Comparison of ENCODE assay signal across 14 cellular contexts in genomic region chr6:170371588-170371987, GRCh38.
DNase-seq lines count a peak whose midpoint lies in the region; ATAC-seq, FAIRE-seq and TF ChIP-seq lines count a peak whose summit lies in the region.
"Had no signal": no experiment of that assay in that cellular context is flagged by ENCODE, and none has a peak within 500 bp of the region (broad histone marks: within the 10 kb centered on the region; RNA-seq: fewer than 3 reads in every experiment).

No MANE protein-coding gene starts in this region.

- H2AFZ ChIP-seq in GM23338, result no peak overlapping the region

- H3K27me3 ChIP-seq in GM23338 (ENCODE audit: insufficient read depth), result no peaks in the 10 kb centered on the region

- peak; percentile 92 for ATAC-seq in GM23338
- no peak for ATAC-seq in HG02840 (IDR thresholded peaks at IDR 0.05; ENCODE audit: low FRiP score, unreplicated experiment)
- ATAC-seq: left lobe of liver had no signal

- H3K4me2 ChIP-seq in GM23338, result no peak overlapping the region

- no peak overlapping the region for H3K27ac ChIP-seq in GM23338 (ENCODE audit: low read depth)
- H3K27ac ChIP-seq: coronary artery had no signal

- H4K20me1 ChIP-seq in GM23338 (replicated peaks; ENCODE audit: insufficient read depth), result no peaks in the 10 kb centered on the region

- H3F3A ChIP-seq in GM23338 (replicated peaks; ENCODE audit: low read depth), result no peaks in the 10 kb centered on the region

- H3K9me3 Mint-ChIP-seq in GM23338 (no peaks in the 10 kb centered on the region), brain (no peaks in the 10 kb centered on the region)
- H3K9me3 Mint-ChIP-seq: CD14-positive monocyte had no signal

- H3K4me3 Mint-ChIP-seq in GM23338 (no peak overlapping the region), brain (no peak overlapping the region)
- H3K4me3 Mint-ChIP-seq: CD14-positive monocyte had no signal

- TF ChIP-seq CTCF in GM23338 (conservative IDR thresholded peaks at IDR 0.05; ENCODE audit: low read depth in 2 of 2) (no peak), brain (conservative IDR thresholded peaks at IDR 0.05) (no peak)

- H3K27ac Mint-ChIP-seq in GM23338 (no peak overlapping the region), brain (peak overlapping the region in 3 of 5 experiments; percentile 5 to 81 (median 61))

- peaks cover 4% of the 10 kb centered on the region; the same call in 1 of the 2 replicates for H3K4me1 ChIP-seq in GM23338 (ENCODE audit: insufficient read depth)

- no peaks in the 10 kb centered on the region for H3K79me2 ChIP-seq in GM23338 (replicated peaks; ENCODE audit: insufficient read depth)

- no peak overlapping the region for H3K4me3 ChIP-seq in GM23338
- H3K4me3 ChIP-seq: coronary artery had no signal

- H3K27me3 Mint-ChIP-seq in GM23338 (ENCODE audit: insufficient read depth, low read depth, poor library complexity), result peaks cover 2% of the 10 kb centered on the region
- no peaks in the 10 kb centered on the region for H3K27me3 Mint-ChIP-seq in brain

- H3K36me3 Mint-ChIP-seq in GM23338 (ENCODE audit: low read depth), result no peaks in the 10 kb centered on the region; the same call in 2 of the 3 replicates
- H3K36me3 Mint-ChIP-seq in brain, result peaks cover 26% of the 10 kb centered on the region

- no peaks in the 10 kb centered on the region for H3K9me2 ChIP-seq in GM23338 (ENCODE audit: insufficient read depth)

- no peak for FAIRE-seq in HTR-8/SVneo (lab: Jason Lieb, UNC)

- DNase-seq in Ammon's horn (ENCODE audit: low spot score), result peak; percentile 89
- DNase-seq in GM23338 (ENCODE audit: low spot score), result peak; percentile 68
- peak; percentile 51 for DNase-seq in left kidney (ENCODE audit: low read depth, low spot score)
- no peak for DNase-seq in HTR-8/SVneo (ENCODE audit: insufficient read length, low spot score)
- no peak for DNase-seq in stimulated activated CD4-positive, alpha-beta T cell treated with anti-CD3 and anti-CD28 coated beads, Interleukin-4, amount 100 ng/mL, for 1 hour
- DNase-seq in NCI-H146 (lab: John Stamatoyannopoulos, UW), result no peak
- DNase-seq: activated CD4-positive, alpha-beta T cell treated with anti-CD3 and anti-CD28 coated beads for 4 hours; MM.1S; stimulated activated CD4-positive, alpha-beta T cell treated with anti-CD3 and anti-CD28 coated beads, Interleukin-4, amount 100 ng/mL, for 4 hours had no signal

- no peaks in the 10 kb centered on the region for H3K36me3 ChIP-seq in GM23338 (ENCODE audit: insufficient read depth)

- H3K4me1 Mint-ChIP-seq in GM23338, result peaks cover 22% of the 10 kb centered on the region
- H3K4me1 Mint-ChIP-seq in brain, result peaks cover 41% of the 10 kb centered on the region

TF ChIP-seq in GM23338, 12 proteins besides CTCF, POLR2A, EP300 and RAD21 (continues in another document):
- TF ChIP-seq POLR2AphosphoS5 (IDR thresholded peaks at IDR 0.05; ENCODE audit: low read depth) (no peak), ZNF114 (CRISPR knock-in tag; IDR thresholded peaks at IDR 0.05) (no peak), JUNB (IDR thresholded peaks at IDR 0.05; ENCODE audit: unreplicated experiment) (no peak), ZNF462 (CRISPR knock-in tag; IDR thresholded peaks at IDR 0.05) (no peak), EZH2phosphoT487 (IDR thresholded peaks at IDR 0.05; ENCODE audit: unreplicated experiment) (no peak), STAT1 (IDR thresholded peaks at IDR 0.05; ENCODE audit: unreplicated experiment) (no peak), ETS1 (IDR thresholded peaks at IDR 0.05) (no peak), ZNF331 (CRISPR knock-in tag; IDR thresholded peaks at IDR 0.05; ENCODE audit: low read depth) (no peak), EZH2 (IDR thresholded peaks at IDR 0.05; ENCODE audit: low read depth, unreplicated experiment) (no peak), CREB1 (CRISPR knock-in tag; IDR thresholded peaks at IDR 0.05; ENCODE audit: low read depth) (no peak)

Comparison
In these comparisons a context has a peak if more than half of its experiments do, and no peak if none do; other contexts are left out.
1. DNase-seq: peak in Ammon's horn (single experiment), GM23338 (single experiment) and left kidney (single experiment); none in HTR-8/SVneo (single experiment), stimulated activated CD4-positive, alpha-beta T cell treated with anti-CD3 and anti-CD28 coated beads, Interleukin-4, amount 100 ng/mL, for 1 hour (single experiment) and NCI-H146 (single experiment).